21 cellular contexts compared by ENCODE assay signal in genomic region chr11:12251651-12252560, GRCh38.
DNase-seq lines count a peak whose midpoint lies in the region; ATAC-seq, FAIRE-seq and TF ChIP-seq lines count a peak whose summit lies in the region.
"Had no signal": no experiment of that assay in that cellular context is flagged by ENCODE, and none has a peak within 500 bp of the region (broad histone marks: within the 10 kb centered on the region; RNA-seq: fewer than 3 reads in every experiment).

No MANE protein-coding gene starts in this region.

- POLR2A ChIA-PET in K562 (lab: Yijun Ruan, JAX): interaction anchor here (0.6 to 1.3 kb wide), 5 partner anchors 9 to 194 kb away, joined by 3 to 6 read pairs (median 4); no protein-coding TSS in a partner anchor

- no TSS peak for BruUV-seq in K562 (replicated peaks; lab: Mats Ljungman, UMichigan)

- H3K4me1 ChIP-seq in K562 (replicated peaks in 1 of 2; ENCODE audit: control insufficient read depth in 2 of 2, insufficient read depth in 2 of 2, low read length in 2 of 2) (peaks cover 2 to 4% of the 10 kb centered on the region in 2 experiments; a peak in 2 of 5 replicates), breast epithelium (peaks cover 0 to 12% of the 10 kb centered on the region in 2 donors)

- H3K9me1 ChIP-seq in K562 (ENCODE audit: control insufficient read depth, insufficient read depth, low read length): no peaks in the 10 kb centered on the region

- in situ Hi-C loops in K562 (cut with MboI): no loop called here

- H3K9me3 ChIP-seq in K562 (replicated peaks; ENCODE audit: control insufficient read depth, insufficient read depth, low read depth, low read length) (no peaks in the 10 kb centered on the region), breast epithelium (no peaks in the 10 kb centered on the region)
- H3K9me3 ChIP-seq: BE2C, gastroesophageal sphincter had no signal

- H4K20me1 ChIP-seq in K562 (replicated peaks; ENCODE audit: control insufficient read depth, insufficient read depth, low read length): no peaks in the 10 kb centered on the region

- H2AFZ ChIP-seq in K562 (ENCODE audit: low read depth, low read length): no peak overlapping the region

- H3K79me2 ChIP-seq in K562 (ENCODE audit: control insufficient read depth, insufficient read depth, low read length): no peaks in the 10 kb centered on the region

- FAIRE-seq in K562 (lab: Jason Lieb, UNC): no peak
- FAIRE-seq: small intestine had no signal

- DNase-seq in NCI-H1105 treated with DMSO at 0.1 percent for 48 hours (lab: John Stamatoyannopoulos, UW): peak; percentile 51
- no peak for DNase-seq in NCI-H1105 (lab: John Stamatoyannopoulos, UW)
- DNase-seq in NCI-H146 (lab: John Stamatoyannopoulos, UW): peak; percentile 88
- DNase-seq in K562 (ENCODE audit: extremely low read depth in 1 of 4, low spot score in 3 of 4): no peak
- DNase-seq in retina: peak; percentile 40
- no peak for DNase-seq in breast epithelium (ENCODE audit: low spot score in 2 of 2)
- DNase-seq in NOMO-1 treated with DMSO at 0.1 percent for 48 hours (lab: John Stamatoyannopoulos, UW; ENCODE audit: unreplicated experiment): no peak
- no peak for DNase-seq in HCEC 1CT
- DNase-seq: activated CD4-positive, alpha-beta T cell treated with anti-CD3 and anti-CD28 coated beads, Interleukin-2, amount 10 ng/mL, durations not matched to agents 7 days and 5 days; activated effector memory CD4-positive, alpha-beta T cell treated with anti-CD3 and anti-CD28 coated beads, Interleukin-2, amount 50 U/mL, for 16 hours; BE2C; central memory CD4-positive, alpha-beta T cell; DMS153; KG1; natural killer cell; NCI-H2107; small intestine; stimulated activated CD4-positive, alpha-beta T cell treated with anti-CD3 and anti-CD28 coated beads, Interleukin-4, amount 100 ng/mL, for 24 hours had no signal

- TF ChIP-seq CTCF in K562 (IDR thresholded peaks at IDR 0.05 in 2 of 3, conservative IDR thresholded peaks at IDR 0.05 in 1 of 3; ENCODE audit: insufficient read depth in 2 of 3, low read depth in 1 of 3, low read length in 3 of 3) (no peak), breast epithelium (IDR thresholded peaks at IDR 0.05) (no peak)

- no peak overlapping the region; a peak in 2 of 4 replicates for H3K9ac ChIP-seq in K562 (ENCODE audit: insufficient read depth in 1 of 2, low read depth in 2 of 2, low read length in 2 of 2)

- H3K27ac ChIP-seq in K562 (ENCODE audit: extremely low read depth, low read depth, low read length): no peak overlapping the region
- no peak overlapping the region for H3K27ac ChIP-seq in breast epithelium
- H3K27ac ChIP-seq: 22Rv1 had no signal

- TF ChIP-seq EP300 in K562 (IDR thresholded peaks at IDR 0.05; ENCODE audit: low read length): no peak

- CTCF ChIA-PET in K562 (lab: Yijun Ruan, JAX; ENCODE audit: low intra/inter-chr PET ratio): no interaction called here

- 60% methylated on average over 5 of the region's 5 CpGs for WGBS in K562 (ENCODE audit: insufficient coverage, low coverage, missing lambda C conversion rate)

- H3K36me3 ChIP-seq in K562 (ENCODE audit: control insufficient read depth, insufficient read depth, low read length): peaks cover 20% of the 10 kb centered on the region; the same call in 2 of the 3 replicates
- H3K36me3 ChIP-seq in breast epithelium: no peaks in the 10 kb centered on the region
- H3K36me3 ChIP-seq: BE2C had no signal

- H3K4me2 ChIP-seq in K562 (ENCODE audit: insufficient read depth, low read length): no peak overlapping the region

- no peaks in the 10 kb centered on the region for H3K27me3 ChIP-seq in K562 (ENCODE audit: control insufficient read depth in 2 of 2, insufficient read depth in 2 of 2, low read length in 2 of 2)
- H3K27me3 ChIP-seq in breast epithelium: no peaks in the 10 kb centered on the region
- H3K27me3 ChIP-seq: BE2C, gastroesophageal sphincter had no signal

- ATAC-seq in K562: peak; percentile 29; the same call in 1 of the 3 replicates
- ATAC-seq: gastroesophageal sphincter, left cardiac atrium, natural killer cell had no signal

- intact Hi-C loops in K562 (cut with micrococcal nuclease) (no loop called here), breast epithelium (cut with DNase I; ENCODE audit: low total_unique reads) (no loop called here)

- H3K4me3 ChIP-seq in K562 (no peak overlapping the region), breast epithelium (no peak overlapping the region)
- H3K4me3 ChIP-seq: gastroesophageal sphincter had no signal

- TF ChIP-seq POLR2A in K562 (conservative IDR thresholded peaks at IDR 0.05) (no peak), breast epithelium (IDR thresholded peaks at IDR 0.05) (no peak)

- no peak for TF ChIP-seq RAD21 in K562 (CRISPR knock-in tag; conservative IDR thresholded peaks at IDR 0.05 in 1 of 2, IDR thresholded peaks at IDR 0.05 in 1 of 2)

TF ChIP-seq in K562, 482 proteins besides CTCF, POLR2A, EP300 and RAD21:
- TF ChIP-seq, protein P1, sequence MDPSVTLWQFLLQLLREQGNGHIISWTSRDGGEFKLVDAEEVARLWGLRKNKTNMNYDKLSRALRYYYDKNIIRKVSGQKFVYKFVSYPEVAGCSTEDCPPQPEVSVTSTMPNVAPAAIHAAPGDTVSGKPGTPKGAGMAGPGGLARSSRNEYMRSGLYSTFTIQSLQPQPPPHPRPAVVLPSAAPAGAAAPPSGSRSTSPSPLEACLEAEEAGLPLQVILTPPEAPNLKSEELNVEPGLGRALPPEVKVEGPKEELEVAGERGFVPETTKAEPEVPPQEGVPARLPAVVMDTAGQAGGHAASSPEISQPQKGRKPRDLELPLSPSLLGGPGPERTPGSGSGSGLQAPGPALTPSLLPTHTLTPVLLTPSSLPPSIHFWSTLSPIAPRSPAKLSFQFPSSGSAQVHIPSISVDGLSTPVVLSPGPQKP (CRISPR knock-in tag; IDR thresholded peaks at IDR 0.05): no peak
- TF ChIP-seq HOXB6 (CRISPR knock-in tag; IDR thresholded peaks at IDR 0.05; ENCODE audit: borderline replicate concordance) (no peak), POU5F1 (IDR thresholded peaks at IDR 0.05; ENCODE audit: borderline replicate concordance, low read depth, low read length, partially characterized antibody) (no peak), SMAD1 (IDR thresholded peaks at IDR 0.05; ENCODE audit: low read depth, low read length, partially characterized antibody) (no peak), NEUROD1 (IDR thresholded peaks at IDR 0.05; ENCODE audit: borderline replicate concordance, low read depth, low read length, partially characterized antibody) (no peak), PURB (CRISPR knock-in tag; IDR thresholded peaks at IDR 0.05; ENCODE audit: low read depth) (no peak), ZNF124 (CRISPR knock-in tag; IDR thresholded peaks at IDR 0.05) (no peak), ZNF224 (CRISPR knock-in tag; IDR thresholded peaks at IDR 0.05) (no peak), PHF21A (IDR thresholded peaks at IDR 0.05; ENCODE audit: borderline replicate concordance, low read depth) (no peak), ZBTB7A (IDR thresholded peaks at IDR 0.05; ENCODE audit: borderline replicate concordance, control insufficient read depth, low read depth, low read length) (no peak), BRD9 (IDR thresholded peaks at IDR 0.05; ENCODE audit: low read depth, partially characterized antibody) (no peak), FIP1L1 (IDR thresholded peaks at IDR 0.05; ENCODE audit: low read depth, low read length, poor library complexity, severe bottlenecking) (no peak), TAF15 (IDR thresholded peaks at IDR 0.05; ENCODE audit: low read depth, low read length) (no peak)
- TF ChIP-seq, protein P2, sequence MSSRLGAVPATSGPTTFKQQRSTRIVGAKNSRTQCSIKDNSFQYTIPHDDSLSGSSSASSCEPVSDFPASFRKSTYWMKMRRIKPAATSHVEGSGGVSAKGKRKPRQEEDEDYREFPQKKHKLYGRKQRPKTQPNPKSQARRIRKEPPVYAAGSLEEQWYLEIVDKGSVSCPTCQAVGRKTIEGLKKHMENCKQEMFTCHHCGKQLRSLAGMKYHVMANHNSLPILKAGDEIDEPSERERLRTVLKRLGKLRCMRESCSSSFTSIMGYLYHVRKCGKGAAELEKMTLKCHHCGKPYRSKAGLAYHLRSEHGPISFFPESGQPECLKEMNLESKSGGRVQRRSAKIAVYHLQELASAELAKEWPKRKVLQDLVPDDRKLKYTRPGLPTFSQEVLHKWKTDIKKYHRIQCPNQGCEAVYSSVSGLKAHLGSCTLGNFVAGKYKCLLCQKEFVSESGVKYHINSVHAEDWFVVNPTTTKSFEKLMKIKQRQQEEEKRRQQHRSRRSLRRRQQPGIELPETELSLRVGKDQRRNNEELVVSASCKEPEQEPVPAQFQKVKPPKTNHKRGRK (tag; IDR thresholded peaks at IDR 0.05): no peak
- TF ChIP-seq, protein P3, sequence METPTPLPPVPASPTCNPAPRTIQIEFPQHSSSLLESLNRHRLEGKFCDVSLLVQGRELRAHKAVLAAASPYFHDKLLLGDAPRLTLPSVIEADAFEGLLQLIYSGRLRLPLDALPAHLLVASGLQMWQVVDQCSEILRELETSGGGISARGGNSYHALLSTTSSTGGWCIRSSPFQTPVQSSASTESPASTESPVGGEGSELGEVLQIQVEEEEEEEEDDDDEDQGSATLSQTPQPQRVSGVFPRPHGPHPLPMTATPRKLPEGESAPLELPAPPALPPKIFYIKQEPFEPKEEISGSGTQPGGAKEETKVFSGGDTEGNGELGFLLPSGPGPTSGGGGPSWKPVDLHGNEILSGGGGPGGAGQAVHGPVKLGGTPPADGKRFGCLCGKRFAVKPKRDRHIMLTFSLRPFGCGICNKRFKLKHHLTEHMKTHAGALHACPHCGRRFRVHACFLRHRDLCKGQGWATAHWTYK (CRISPR knock-in tag; IDR thresholded peaks at IDR 0.05): no peak
- TF ChIP-seq, protein P4, sequence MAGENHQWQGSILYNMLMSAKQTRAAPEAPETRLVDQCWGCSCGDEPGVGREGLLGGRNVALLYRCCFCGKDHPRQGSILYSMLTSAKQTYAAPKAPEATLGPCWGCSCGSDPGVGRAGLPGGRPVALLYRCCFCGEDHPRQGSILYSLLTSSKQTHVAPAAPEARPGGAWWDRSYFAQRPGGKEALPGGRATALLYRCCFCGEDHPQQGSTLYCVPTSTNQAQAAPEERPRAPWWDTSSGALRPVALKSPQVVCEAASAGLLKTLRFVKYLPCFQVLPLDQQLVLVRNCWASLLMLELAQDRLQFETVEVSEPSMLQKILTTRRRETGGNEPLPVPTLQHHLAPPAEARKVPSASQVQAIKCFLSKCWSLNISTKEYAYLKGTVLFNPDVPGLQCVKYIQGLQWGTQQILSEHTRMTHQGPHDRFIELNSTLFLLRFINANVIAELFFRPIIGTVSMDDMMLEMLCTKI (IDR thresholded peaks at IDR 0.05; ENCODE audit: partially characterized antibody): no peak

Comparison
In these comparisons a context has a peak if more than half of its experiments do, and no peak if none do; other contexts are left out.
1. DNase-seq: peak in NCI-H1105 treated with DMSO at 0.1 percent for 48 hours (single experiment), NCI-H146 (single experiment) and retina (single experiment); none in NCI-H1105 (single experiment), K562 (0 of 4), breast epithelium (0 of 2), NOMO-1 treated with DMSO at 0.1 percent for 48 hours (single experiment) and HCEC 1CT (single experiment).